18 cellular contexts compared by ENCODE assay signal in genomic region chr20:34271961-34272360, GRCh38. TPM values are rescaled to one million over a fixed set of nuclear protein-coding genes. Genes with fewer than 3 reads are reported as not detected.
DNase-seq lines count a peak whose midpoint lies in the region; ATAC-seq and TF ChIP-seq lines count a peak whose summit lies in the region.
"Had no signal": no experiment of that assay in that cellular context is flagged by ENCODE, and none has a peak within 500 bp of the region (broad histone marks: within the 10 kb centered on the region; RNA-seq: fewer than 3 reads in every experiment).

No MANE protein-coding gene starts in this region.

- intact Hi-C loops in A673 (cut with micrococcal nuclease; ENCODE audit: unreplicated experiment) = no loop called here

- POLR2A ChIA-PET in A673 (lab: Charles Lee; ENCODE audit: low non-redundant PET) = no interaction called here

- DNase-seq in GM13977 (ENCODE audit: low spot score) (peak; percentile 9), T1000 (lab: John Stamatoyannopoulos, UW) (peak; percentile 54), fibroblast of the aortic adventitia (ENCODE audit: low read depth) (peak; percentile 98), A673 (ENCODE audit: low spot score) (no peak), middle frontal gyrus (ENCODE audit: extremely low spot score, low spot score) (no peak), NCI-H1048 (lab: John Stamatoyannopoulos, UW) (no peak)
- DNase-seq: activated CD4-positive, alpha-beta T cell treated with anti-CD3 and anti-CD28 coated beads for 48 hours; activated T-cell treated with anti-CD3 and anti-CD28 coated beads, Interleukin-2, amount 50 U/mL, for 48 hours; NCI-H1436; NCI-H446; pancreas; stimulated activated CD4-positive, alpha-beta T cell treated with anti-CD3 and anti-CD28 coated beads, Interleukin-12 subunit alpha, Interleukin-12 subunit beta, amount 100 ng/mL, for 4 hours; T-cell had no signal

- H3K4me3 ChIP-seq in fibroblast of the aortic adventitia (ENCODE audit: low read depth, low read length) (no peak overlapping the region), A673 (ENCODE audit: low read depth, low read length, poor library complexity, severe bottlenecking) (no peak overlapping the region)
- H3K4me3 ChIP-seq: pancreas had no signal

- in situ Hi-C loops in GM13977 (cut with MboI; ENCODE audit: low pct_unique_long_range_greater_than_20kb, low sequenced_read_pairs, unreplicated experiment) = no loop called here

- TF ChIP-seq CTCF in 22Rv1 (IDR thresholded peaks at IDR 0.05) (no peak), GM13977 (IDR thresholded peaks at IDR 0.05; ENCODE audit: extremely low read depth, insufficient read depth, missing control alignments) (no peak), fibroblast of the aortic adventitia (IDR thresholded peaks at IDR 0.05; ENCODE audit: insufficient read depth, low read length) (no peak), A673 (conservative IDR thresholded peaks at IDR 0.05; ENCODE audit: low read depth, low read length) (no peak)

- H3K27ac ChIP-seq in 22Rv1 (peak overlapping the region; percentile 54; the same call in 1 of the 2 replicates), A673 (ENCODE audit: low read depth, low read length, poor library complexity, severe bottlenecking) (no peak overlapping the region)
- H3K27ac ChIP-seq: pancreas had no signal

- no peaks in the 10 kb centered on the region for H3K9me3 ChIP-seq in A673 (ENCODE audit: low read depth, low read length, poor library complexity, severe bottlenecking)
- H3K9me3 ChIP-seq: pancreas had no signal

- no peak for ATAC-seq in GM21723 (IDR thresholded peaks at IDR 0.05; ENCODE audit: unreplicated experiment)
- ATAC-seq: pancreas, T-cell had no signal

- no peaks in the 10 kb centered on the region for H3K27me3 ChIP-seq in A673 (replicated peaks; ENCODE audit: insufficient read depth, low read depth, low read length, poor library complexity)
- H3K27me3 ChIP-seq: pancreas had no signal

- no peaks in the 10 kb centered on the region for H3K4me1 ChIP-seq in A673 (ENCODE audit: insufficient read depth, low read length, poor library complexity, severe bottlenecking)
- H3K4me1 ChIP-seq: pancreas had no signal

- CTCF ChIA-PET in A673 (lab: Charles Lee) = no interaction called here

- no TSS peak for BruUV-seq in A673 (replicated peaks; lab: Mats Ljungman, UMichigan)

- H3K36me3 ChIP-seq in A673 (ENCODE audit: insufficient read depth, low read length, poor library complexity, severe bottlenecking) = peaks cover 25% of the 10 kb centered on the region
- H3K36me3 ChIP-seq: pancreas had no signal

RNA-seq across cellular contexts. Expression of gene ASIP, which starts 30.7 kb away (rescaled TPM):
- total RNA-seq in fibroblast of the aortic adventitia (ENCODE audit: low replicate concordance) (not detected in 2 replicates), A673 (2021) (0.74 TPM in 1 of 2 replicates, not detected in the other)
- total RNA-seq: dermis microvascular lymphatic vessel endothelial cell, frontal cortex, mesothelial cell of epicardium, pancreas, T-cell had no signal

RNA-seq across cellular contexts. Expression of gene AHCY, which starts 31.2 kb away (rescaled TPM):
- 29.3 and 88.3 TPM in 2 replicates for total RNA-seq in fibroblast of the aortic adventitia (ENCODE audit: low replicate concordance)
- 284 and 292 TPM in 2 replicates for total RNA-seq in A673 (2021)

Comparison
In these comparisons a context has a peak if more than half of its experiments do, and no peak if none do; other contexts are left out.
1. DNase-seq: peak in GM13977 (single experiment), T1000 (single experiment) and fibroblast of the aortic adventitia (single experiment); none in A673 (single experiment), middle frontal gyrus (single experiment) and NCI-H1048 (single experiment).